Comparison of ENCODE assay signal across 1 cellular context in genomic region chr10:78438094-78438906, GRCh38.
TF ChIP-seq lines count a peak whose summit lies in the region.

No MANE protein-coding gene starts in this region.

TF ChIP-seq in HepG2, 621 proteins besides CTCF, POLR2A, EP300 and RAD21 (continued from another document and continues in another):
- TF ChIP-seq ZNF414 (CRISPR knock-in tag; IDR thresholded peaks at IDR 0.05) (no peak), ZNF792 (CRISPR knock-in tag; IDR thresholded peaks at IDR 0.05) (peak; percentile 35; the same call in 1 of the 2 replicates), ZMYM3 (CRISPR knock-in tag; IDR thresholded peaks at IDR 0.05) (peak; percentile 93), ZNF773 (CRISPR knock-in tag; IDR thresholded peaks at IDR 0.05; ENCODE audit: borderline replicate concordance) (no peak), ETV5 (CRISPR knock-in tag; IDR thresholded peaks at IDR 0.05; ENCODE audit: borderline replicate concordance) (peak; percentile 35; the same call in 1 of the 2 replicates), SMAD9 (CRISPR knock-in tag; IDR thresholded peaks at IDR 0.05) (no peak), ZNF557 (CRISPR knock-in tag; IDR thresholded peaks at IDR 0.05) (no peak), GTF2F1 (IDR thresholded peaks at IDR 0.05; ENCODE audit: low read length) (no peak), IRF2 (CRISPR knock-in tag; IDR thresholded peaks at IDR 0.05) (peak; percentile 26; the same call in 1 of the 2 replicates), HINFP (CRISPR knock-in tag; IDR thresholded peaks at IDR 0.05; ENCODE audit: low read depth) (0 out of 2 replicates have a peak, but pooled peaks have one; percentile 54), RXRB (CRISPR knock-in tag; IDR thresholded peaks at IDR 0.05; ENCODE audit: borderline replicate concordance) (peak; percentile 65), ATF7 (IDR thresholded peaks at IDR 0.05) (no peak), ATF7 (CRISPR knock-in tag; IDR thresholded peaks at IDR 0.05) (no peak; the same call in 1 of the 2 replicates), ZBTB7B (CRISPR knock-in tag; IDR thresholded peaks at IDR 0.05) (0 out of 2 replicates have a peak, but pooled peaks have one; percentile 51), NRL (CRISPR knock-in tag; IDR thresholded peaks at IDR 0.05; ENCODE audit: borderline replicate concordance) (no peak), IRF1 (CRISPR knock-in tag; IDR thresholded peaks at IDR 0.05; ENCODE audit: low read depth) (no peak), TOPORS (CRISPR knock-in tag; IDR thresholded peaks at IDR 0.05) (no peak), BRD4 (CRISPR knock-in tag; IDR thresholded peaks at IDR 0.05) (no peak), FOSL2 (CRISPR knock-in tag; IDR thresholded peaks at IDR 0.05) (peak; percentile 70), SAP130 (CRISPR knock-in tag; IDR thresholded peaks at IDR 0.05; ENCODE audit: low read depth) (peak; percentile 51), ZNF772 (CRISPR knock-in tag; IDR thresholded peaks at IDR 0.05) (peak; percentile 70), HDAC2 (CRISPR knock-in tag; IDR thresholded peaks at IDR 0.05) (peak; percentile 77), ZNF768 (CRISPR knock-in tag; IDR thresholded peaks at IDR 0.05) (peak; percentile 62), RXRA (CRISPR knock-in tag; IDR thresholded peaks at IDR 0.05) (peak; percentile 53; the same call in 1 of the 2 replicates), PPARG (CRISPR knock-in tag; conservative IDR thresholded peaks at IDR 0.05) (peak; percentile 70), RELA (CRISPR knock-in tag; IDR thresholded peaks at IDR 0.05) (no peak)
- TF ChIP-seq, protein P1, sequence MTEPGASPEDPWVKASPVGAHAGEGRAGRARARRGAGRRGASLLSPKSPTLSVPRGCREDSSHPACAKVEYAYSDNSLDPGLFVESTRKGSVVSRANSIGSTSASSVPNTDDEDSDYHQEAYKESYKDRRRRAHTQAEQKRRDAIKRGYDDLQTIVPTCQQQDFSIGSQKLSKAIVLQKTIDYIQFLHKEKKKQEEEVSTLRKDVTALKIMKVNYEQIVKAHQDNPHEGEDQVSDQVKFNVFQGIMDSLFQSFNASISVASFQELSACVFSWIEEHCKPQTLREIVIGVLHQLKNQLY (CRISPR knock-in tag; IDR thresholded peaks at IDR 0.05), result no peak
- TF ChIP-seq, protein P2, sequence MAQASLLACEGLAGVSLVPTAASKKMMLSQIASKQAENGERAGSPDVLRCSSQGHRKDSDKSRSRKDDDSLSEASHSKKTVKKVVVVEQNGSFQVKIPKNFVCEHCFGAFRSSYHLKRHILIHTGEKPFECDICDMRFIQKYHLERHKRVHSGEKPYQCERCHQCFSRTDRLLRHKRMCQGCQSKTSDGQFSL (CRISPR knock-in tag; IDR thresholded peaks at IDR 0.05), result no peak
- TF ChIP-seq, protein P3, sequence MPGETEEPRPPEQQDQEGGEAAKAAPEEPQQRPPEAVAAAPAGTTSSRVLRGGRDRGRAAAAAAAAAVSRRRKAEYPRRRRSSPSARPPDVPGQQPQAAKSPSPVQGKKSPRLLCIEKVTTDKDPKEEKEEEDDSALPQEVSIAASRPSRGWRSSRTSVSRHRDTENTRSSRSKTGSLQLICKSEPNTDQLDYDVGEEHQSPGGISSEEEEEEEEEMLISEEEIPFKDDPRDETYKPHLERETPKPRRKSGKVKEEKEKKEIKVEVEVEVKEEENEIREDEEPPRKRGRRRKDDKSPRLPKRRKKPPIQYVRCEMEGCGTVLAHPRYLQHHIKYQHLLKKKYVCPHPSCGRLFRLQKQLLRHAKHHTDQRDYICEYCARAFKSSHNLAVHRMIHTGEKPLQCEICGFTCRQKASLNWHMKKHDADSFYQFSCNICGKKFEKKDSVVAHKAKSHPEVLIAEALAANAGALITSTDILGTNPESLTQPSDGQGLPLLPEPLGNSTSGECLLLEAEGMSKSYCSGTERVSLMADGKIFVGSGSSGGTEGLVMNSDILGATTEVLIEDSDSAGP (CRISPR knock-in tag; IDR thresholded peaks at IDR 0.05; ENCODE audit: borderline replicate concordance), result 0 out of 2 replicates have a peak, but pooled peaks have one; percentile 65
- TF ChIP-seq, protein P4, sequence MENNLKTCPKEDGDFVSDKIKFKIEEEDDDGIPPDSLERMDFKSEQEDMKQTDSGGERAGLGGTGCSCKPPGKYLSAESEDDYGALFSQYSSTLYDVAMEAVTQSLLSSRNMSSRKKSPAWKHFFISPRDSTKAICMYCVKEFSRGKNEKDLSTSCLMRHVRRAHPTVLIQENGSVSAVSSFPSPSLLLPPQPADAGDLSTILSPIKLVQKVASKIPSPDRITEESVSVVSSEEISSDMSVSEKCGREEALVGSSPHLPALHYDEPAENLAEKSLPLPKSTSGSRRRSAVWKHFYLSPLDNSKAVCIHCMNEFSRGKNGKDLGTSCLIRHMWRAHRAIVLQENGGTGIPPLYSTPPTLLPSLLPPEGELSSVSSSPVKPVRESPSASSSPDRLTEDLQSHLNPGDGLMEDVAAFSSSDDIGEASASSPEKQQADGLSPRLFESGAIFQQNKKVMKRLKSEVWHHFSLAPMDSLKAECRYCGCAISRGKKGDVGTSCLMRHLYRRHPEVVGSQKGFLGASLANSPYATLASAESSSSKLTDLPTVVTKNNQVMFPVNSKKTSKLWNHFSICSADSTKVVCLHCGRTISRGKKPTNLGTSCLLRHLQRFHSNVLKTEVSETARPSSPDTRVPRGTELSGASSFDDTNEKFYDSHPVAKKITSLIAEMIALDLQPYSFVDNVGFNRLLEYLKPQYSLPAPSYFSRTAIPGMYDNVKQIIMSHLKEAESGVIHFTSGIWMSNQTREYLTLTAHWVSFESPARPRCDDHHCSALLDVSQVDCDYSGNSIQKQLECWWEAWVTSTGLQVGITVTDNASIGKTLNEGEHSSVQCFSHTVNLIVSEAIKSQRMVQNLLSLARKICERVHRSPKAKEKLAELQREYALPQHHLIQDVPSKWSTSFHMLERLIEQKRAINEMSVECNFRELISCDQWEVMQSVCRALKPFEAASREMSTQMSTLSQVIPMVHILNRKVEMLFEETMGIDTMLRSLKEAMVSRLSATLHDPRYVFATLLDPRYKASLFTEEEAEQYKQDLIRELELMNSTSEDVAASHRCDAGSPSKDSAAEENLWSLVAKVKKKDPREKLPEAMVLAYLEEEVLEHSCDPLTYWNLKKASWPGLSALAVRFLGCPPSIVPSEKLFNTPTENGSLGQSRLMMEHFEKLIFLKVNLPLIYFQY (CRISPR knock-in tag; IDR thresholded peaks at IDR 0.05; ENCODE audit: borderline replicate concordance), result 0 out of 2 replicates have a peak, but pooled peaks have one; percentile 34
- TF ChIP-seq, protein P5, sequence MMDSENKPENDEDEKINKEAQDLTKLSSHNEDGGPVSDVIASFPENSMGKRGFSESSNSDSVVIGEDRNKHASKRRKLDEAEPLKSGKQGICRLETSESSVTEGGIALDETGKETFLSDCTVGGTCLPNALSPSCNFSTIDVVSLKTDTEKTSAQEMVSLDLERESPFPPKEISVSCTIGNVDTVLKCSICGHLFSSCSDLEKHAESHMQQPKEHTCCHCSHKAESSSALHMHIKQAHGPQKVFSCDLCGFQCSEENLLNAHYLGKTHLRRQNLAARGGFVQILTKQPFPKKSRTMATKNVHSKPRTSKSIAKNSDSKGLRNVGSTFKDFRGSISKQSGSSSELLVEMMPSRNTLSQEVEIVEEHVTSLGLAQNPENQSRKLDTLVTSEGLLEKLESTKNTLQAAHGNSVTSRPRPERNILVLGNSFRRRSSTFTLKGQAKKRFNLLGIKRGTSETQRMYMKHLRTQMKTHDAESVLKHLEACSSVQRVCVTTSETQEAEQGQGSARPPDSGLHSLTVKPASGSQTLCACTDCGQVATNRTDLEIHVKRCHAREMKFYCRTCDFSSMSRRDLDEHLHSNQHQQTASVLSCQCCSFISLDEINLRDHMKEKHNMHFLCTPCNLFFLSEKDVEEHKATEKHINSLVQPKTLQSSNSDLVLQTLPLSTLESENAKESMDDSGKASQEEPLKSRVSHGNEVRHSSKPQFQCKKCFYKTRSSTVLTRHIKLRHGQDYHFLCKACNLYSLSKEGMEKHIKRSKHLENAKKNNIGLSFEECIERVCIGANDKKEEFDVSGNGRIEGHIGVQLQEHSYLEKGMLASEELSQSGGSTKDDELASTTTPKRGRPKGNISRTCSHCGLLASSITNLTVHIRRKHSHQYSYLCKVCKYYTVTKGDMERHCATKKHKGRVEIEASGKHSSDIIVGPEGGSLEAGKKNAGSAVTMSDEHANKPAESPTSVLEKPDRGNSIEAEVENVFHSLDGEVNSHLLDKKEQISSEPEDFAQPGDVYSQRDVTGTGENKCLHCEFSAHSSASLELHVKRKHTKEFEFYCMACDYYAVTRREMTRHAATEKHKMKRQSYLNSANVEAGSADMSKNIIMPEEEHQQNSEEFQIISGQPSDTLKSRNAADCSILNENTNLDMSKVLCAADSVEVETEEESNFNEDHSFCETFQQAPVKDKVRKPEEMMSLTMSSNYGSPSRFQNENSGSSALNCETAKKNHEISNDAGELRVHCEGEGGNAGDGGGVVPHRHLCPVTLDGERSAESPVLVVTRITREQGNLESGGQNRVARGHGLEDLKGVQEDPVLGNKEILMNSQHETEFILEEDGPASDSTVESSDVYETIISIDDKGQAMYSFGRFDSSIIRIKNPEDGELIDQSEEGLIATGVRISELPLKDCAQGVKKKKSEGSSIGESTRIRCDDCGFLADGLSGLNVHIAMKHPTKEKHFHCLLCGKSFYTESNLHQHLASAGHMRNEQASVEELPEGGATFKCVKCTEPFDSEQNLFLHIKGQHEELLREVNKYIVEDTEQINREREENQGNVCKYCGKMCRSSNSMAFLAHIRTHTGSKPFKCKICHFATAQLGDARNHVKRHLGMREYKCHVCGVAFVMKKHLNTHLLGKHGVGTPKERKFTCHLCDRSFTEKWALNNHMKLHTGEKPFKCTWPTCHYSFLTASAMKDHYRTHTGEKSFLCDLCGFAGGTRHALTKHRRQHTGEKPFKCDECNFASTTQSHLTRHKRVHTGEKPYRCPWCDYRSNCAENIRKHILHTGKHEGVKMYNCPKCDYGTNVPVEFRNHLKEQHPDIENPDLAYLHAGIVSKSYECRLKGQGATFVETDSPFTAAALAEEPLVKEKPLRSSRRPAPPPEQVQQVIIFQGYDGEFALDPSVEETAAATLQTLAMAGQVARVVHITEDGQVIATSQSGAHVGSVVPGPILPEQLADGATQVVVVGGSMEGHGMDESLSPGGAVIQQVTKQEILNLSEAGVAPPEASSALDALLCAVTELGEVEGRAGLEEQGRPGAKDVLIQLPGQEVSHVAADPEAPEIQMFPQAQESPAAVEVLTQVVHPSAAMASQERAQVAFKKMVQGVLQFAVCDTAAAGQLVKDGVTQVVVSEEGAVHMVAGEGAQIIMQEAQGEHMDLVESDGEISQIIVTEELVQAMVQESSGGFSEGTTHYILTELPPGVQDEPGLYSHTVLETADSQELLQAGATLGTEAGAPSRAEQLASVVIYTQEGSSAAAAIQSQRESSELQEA (CRISPR knock-in tag; IDR thresholded peaks at IDR 0.05; ENCODE audit: not compliant biosample characterization), result no peak
- TF ChIP-seq, protein P6, sequence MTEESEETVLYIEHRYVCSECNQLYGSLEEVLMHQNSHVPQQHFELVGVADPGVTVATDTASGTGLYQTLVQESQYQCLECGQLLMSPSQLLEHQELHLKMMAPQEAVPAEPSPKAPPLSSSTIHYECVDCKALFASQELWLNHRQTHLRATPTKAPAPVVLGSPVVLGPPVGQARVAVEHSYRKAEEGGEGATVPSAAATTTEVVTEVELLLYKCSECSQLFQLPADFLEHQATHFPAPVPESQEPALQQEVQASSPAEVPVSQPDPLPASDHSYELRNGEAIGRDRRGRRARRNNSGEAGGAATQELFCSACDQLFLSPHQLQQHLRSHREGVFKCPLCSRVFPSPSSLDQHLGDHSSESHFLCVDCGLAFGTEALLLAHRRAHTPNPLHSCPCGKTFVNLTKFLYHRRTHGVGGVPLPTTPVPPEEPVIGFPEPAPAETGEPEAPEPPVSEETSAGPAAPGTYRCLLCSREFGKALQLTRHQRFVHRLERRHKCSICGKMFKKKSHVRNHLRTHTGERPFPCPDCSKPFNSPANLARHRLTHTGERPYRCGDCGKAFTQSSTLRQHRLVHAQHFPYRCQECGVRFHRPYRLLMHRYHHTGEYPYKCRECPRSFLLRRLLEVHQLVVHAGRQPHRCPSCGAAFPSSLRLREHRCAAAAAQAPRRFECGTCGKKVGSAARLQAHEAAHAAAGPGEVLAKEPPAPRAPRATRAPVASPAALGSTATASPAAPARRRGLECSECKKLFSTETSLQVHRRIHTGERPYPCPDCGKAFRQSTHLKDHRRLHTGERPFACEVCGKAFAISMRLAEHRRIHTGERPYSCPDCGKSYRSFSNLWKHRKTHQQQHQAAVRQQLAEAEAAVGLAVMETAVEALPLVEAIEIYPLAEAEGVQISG (CRISPR knock-in tag; IDR thresholded peaks at IDR 0.05), result peak; percentile 53; the same call in 1 of the 2 replicates
